Comparison of ENCODE assay signal across 12 cellular contexts in genomic region chr3:151864423-151865101, GRCh38.
A peak's percentile ranks its signal among the peaks of the same experiment; 100 is the strongest.
DNase-seq lines count a peak whose midpoint lies in the region; FAIRE-seq and TF ChIP-seq lines count a peak whose summit lies in the region.
"Had no signal": no experiment of that assay in that cellular context is flagged by ENCODE, and none has a peak within 500 bp of the region (broad histone marks: within the 10 kb centered on the region; RNA-seq: fewer than 3 reads in every experiment).

No MANE protein-coding gene starts in this region.

- no peak overlapping the region for H3K4me3 ChIP-seq in fibroblast of mammary gland (ENCODE audit: control insufficient read depth, low read depth, low read length)

- FAIRE-seq in RCC 7860 (lab: Jason Lieb, UNC): peak; percentile 76

- TF ChIP-seq CTCF in fibroblast of mammary gland (conservative IDR thresholded peaks at IDR 0.05; ENCODE audit: control insufficient read depth, insufficient read depth, low read depth, low read length): no peak

- DNase-seq in NCI-H2107 treated with DMSO at 0.1 percent for 48 hours (lab: John Stamatoyannopoulos, UW; ENCODE audit: unreplicated experiment) (peak; percentile 13), NCI-H2107 (lab: John Stamatoyannopoulos, UW) (no peak), RCC 7860 (ENCODE audit: low spot score) (peak; percentile 42), fibroblast of mammary gland (ENCODE audit: low read depth) (peak; percentile 80), stromal cell of bone marrow (ENCODE audit: low read depth) (peak; percentile 53)
- no peak for DNase-seq in effector CD4-positive, alpha-beta T cell
- no peak for DNase-seq in activated CD8-positive, alpha-beta memory T cell treated with anti-CD3 and anti-CD28 coated beads for 24 hours
- DNase-seq in stimulated activated CD4-positive, alpha-beta T cell treated with anti-CD3 and anti-CD28 coated beads, Interleukin-4, amount 100 ng/mL, for 4 hours: no peak
- DNase-seq: 8988T; activated B cell treated with CpG ODN at 0.5 μM for 24 hours; activated naive CD4-positive, alpha-beta T cell; retina had no signal

Comparison
In these comparisons a context has a peak if more than half of its experiments do, and no peak if none do; other contexts are left out.
1. DNase-seq: peak in NCI-H2107 treated with DMSO at 0.1 percent for 48 hours (single experiment), RCC 7860 (single experiment), fibroblast of mammary gland (single experiment) and stromal cell of bone marrow (single experiment); none in NCI-H2107 (single experiment), effector CD4-positive, alpha-beta T cell (single experiment), activated CD8-positive, alpha-beta memory T cell treated with anti-CD3 and anti-CD28 coated beads for 24 hours (single experiment) and stimulated activated CD4-positive, alpha-beta T cell treated with anti-CD3 and anti-CD28 coated beads, Interleukin-4, amount 100 ng/mL, for 4 hours (0 of 2).